In genomic region chr20:15857131-15857784, GRCh38 we compare ENCODE assay signal across 13 cellular contexts.
DNase-seq lines count a peak whose midpoint lies in the region; ATAC-seq, FAIRE-seq and TF ChIP-seq lines count a peak whose summit lies in the region.
"Had no signal": no experiment of that assay in that cellular context is flagged by ENCODE, and none has a peak within 500 bp of the region (broad histone marks: within the 10 kb centered on the region; RNA-seq: fewer than 3 reads in every experiment).

No MANE protein-coding gene starts in this region.

- no peak for FAIRE-seq in RCC 7860 (lab: Jason Lieb, UNC)

- DNase-seq in BE2C (peak; percentile 26), HuH-7 (ENCODE audit: low spot score) (no peak), RCC 7860 (ENCODE audit: low spot score) (no peak), RPMI8226 (no peak)
- no peak for DNase-seq in effector CD4-positive, alpha-beta T cell
- DNase-seq: activated T-cell treated with anti-CD3 and anti-CD28 coated beads, Interleukin-2, amount 50 U/mL, for 1 hour; GDM1; MM.1S; naive thymus-derived CD8-positive, alpha-beta T cell had no signal

- no peaks in the 10 kb centered on the region for H3K36me3 ChIP-seq in BE2C

- H3K9me3 ChIP-seq in BE2C: no peaks in the 10 kb centered on the region

- H3K4me3 ChIP-seq in BE2C (ENCODE audit: low read depth, low read length): no peak overlapping the region
- H3K4me3 ChIP-seq: skin epidermis had no signal

- peak; percentile 77 for ATAC-seq in GM18909 (IDR thresholded peaks at IDR 0.05; ENCODE audit: poor library complexity, unreplicated experiment)
- ATAC-seq in HG02623 (IDR thresholded peaks at IDR 0.05; ENCODE audit: unreplicated experiment): peak; percentile 63
- peak; percentile 68 for ATAC-seq in HG03460 (IDR thresholded peaks at IDR 0.05; ENCODE audit: unreplicated experiment)
- ATAC-seq: naive thymus-derived CD8-positive, alpha-beta T cell had no signal

- H3K4me1 ChIP-seq in BE2C: peaks cover 18% of the 10 kb centered on the region

- no peaks in the 10 kb centered on the region for H3K27me3 ChIP-seq in BE2C

- no peak for TF ChIP-seq CTCF in BE2C (IDR thresholded peaks at IDR 0.05; ENCODE audit: low read depth, low read length)
